8 cellular contexts compared by ENCODE assay signal in the genomic region with DNA sequence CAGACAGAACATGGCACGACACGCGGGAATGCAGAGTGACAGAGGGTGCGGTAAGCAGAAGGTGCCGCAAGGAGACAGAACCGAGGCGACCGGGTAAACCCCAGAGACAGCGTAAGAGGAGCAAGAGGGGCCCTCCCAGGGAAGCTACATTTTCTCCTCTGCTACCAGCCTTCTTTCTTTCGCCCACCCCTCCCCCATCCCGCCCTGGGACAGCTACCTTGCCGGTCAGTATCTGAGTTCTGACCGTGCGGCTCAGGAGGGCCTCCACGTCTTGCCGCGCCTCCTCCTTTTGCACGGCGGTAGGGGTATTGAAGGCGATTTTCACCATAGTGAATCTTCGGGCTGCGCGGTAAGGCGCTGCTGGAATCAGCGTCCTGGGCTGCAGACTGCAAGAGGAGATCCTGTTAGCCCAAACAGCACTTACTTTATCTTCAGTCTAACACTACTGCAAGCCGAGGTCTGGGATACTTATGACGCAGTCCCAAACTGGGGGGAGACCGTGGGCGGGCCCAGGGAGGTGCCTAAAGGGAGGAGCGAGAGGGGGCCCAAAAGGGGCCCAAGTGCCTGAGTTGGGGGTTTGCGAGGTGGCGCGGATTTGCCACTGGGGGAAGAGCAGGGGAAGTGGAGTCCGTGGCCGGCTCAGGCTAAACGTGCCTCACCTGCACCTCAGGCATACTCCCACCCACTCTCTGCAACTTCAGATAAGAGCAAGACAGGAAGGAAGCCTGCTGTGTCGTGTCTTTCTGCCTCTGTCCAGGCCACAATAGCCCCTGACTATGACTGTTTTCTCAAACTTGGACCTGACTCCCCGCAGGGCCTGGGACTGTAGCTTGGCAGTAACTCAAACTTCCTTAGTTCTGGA. TPM values are rescaled to one million over a fixed set of nuclear protein-coding genes. Genes with fewer than 3 reads are reported as not detected.
A peak's percentile ranks its signal among the peaks of the same experiment; 100 is the strongest.
DNase-seq lines count a peak whose midpoint lies in the region; ATAC-seq and TF ChIP-seq lines count a peak whose summit lies in the region.

A gene (minus strand): TSS at position 447 of the 862 bp plus-strand sequence. CDS start 119 bp downstream, at position 328.

- H3K27me3 ChIP-seq in CD8-positive, alpha-beta T cell (ENCODE audit: insufficient read depth, low read length) = no peaks in the 10 kb centered on the region
- no peaks in the 10 kb centered on the region for H3K27me3 ChIP-seq in cardiac muscle cell

- peaks cover 39% of the 10 kb centered on the region for H3K4me1 Mint-ChIP-seq in CD8-positive, alpha-beta T cell (ENCODE audit: low read depth)

- H3K27ac ChIP-seq in CD8-positive, alpha-beta T cell (ENCODE audit: low read depth, low read length) = peak within 1 kb of the TSS; percentile 94
- H3K27ac ChIP-seq in cardiac muscle cell = no peak within 1 kb of the TSS

- POLR2A ChIA-PET in CD8-positive, alpha-beta T cell (lab: Charles Lee) = interaction anchor here (1.0 to 1.3 kb wide), 3 partner anchors 50 to 1294 kb away, joined by 3 read pairs; no protein-coding TSS in a partner anchor

- H3K36me3 ChIP-seq in CD8-positive, alpha-beta T cell (ENCODE audit: insufficient read depth, low read length) = no peaks in the 10 kb centered on the region
- no peaks in the 10 kb centered on the region for H3K36me3 ChIP-seq in cardiac muscle cell

- peaks cover 23% of the 10 kb centered on the region for H3K36me3 Mint-ChIP-seq in CD8-positive, alpha-beta T cell

- no peaks in the 10 kb centered on the region for H3K9me3 Mint-ChIP-seq in CD8-positive, alpha-beta T cell

- H3K4me1 ChIP-seq in CD8-positive, alpha-beta T cell (ENCODE audit: insufficient read depth, low read length) = peaks cover 18% of the 10 kb centered on the region
- H3K4me1 ChIP-seq in cardiac muscle cell (ENCODE audit: low read depth) = peaks cover 6% of the 10 kb centered on the region

- H3K4me3 ChIP-seq in CD8-positive, alpha-beta T cell (ENCODE audit: low read depth, low read length) = peak within 1 kb of the TSS; percentile 54
- peak within 1 kb of the TSS; percentile 30 for H3K4me3 ChIP-seq in cardiac muscle cell

- peak within 1 kb of the TSS; percentile 97 for H3K27ac Mint-ChIP-seq in CD8-positive, alpha-beta T cell

- peak within 1 kb of the TSS; percentile 95 for H3K4me3 Mint-ChIP-seq in CD8-positive, alpha-beta T cell

- no peak for TF ChIP-seq CTCF in CD8-positive, alpha-beta T cell (IDR thresholded peaks at IDR 0.05)
- no peak for TF ChIP-seq CTCF in cardiac muscle cell (IDR thresholded peaks at IDR 0.05; ENCODE audit: low read depth, low read length)

- DNase-seq in CD8-positive, alpha-beta T cell = peak; percentile 27 to 76 (median 58)
- DNase-seq in Kasumi-1 (lab: John Stamatoyannopoulos, UW) = peak; percentile 63 to 76
- DNase-seq in activated T-helper 1 cell treated with anti-CD3 and anti-CD28 coated beads, Interleukin-2, amount 50 U/mL, for 16 hours (ENCODE audit: low read depth in 1 of 2, low spot score in 1 of 2) = peak; percentile 25 to 46
- DNase-seq in cardiac muscle cell (ENCODE audit: low read depth in 1 of 2, low spot score in 1 of 2) = peak; percentile 19 to 32
- peak; percentile 67 for DNase-seq in sciatic nerve (ENCODE audit: low spot score)
- no peak for DNase-seq in DMS 273 treated with DMSO at 0.1 percent for 48 hours (lab: John Stamatoyannopoulos, UW)
- no peak for DNase-seq in NCI-H226

- ATAC-seq in CD8-positive, alpha-beta T cell = peak; percentile 80
- ATAC-seq in GM21515 (IDR thresholded peaks at IDR 0.05; ENCODE audit: unreplicated experiment) (peak; percentile 62), sciatic nerve (peak; percentile 90)

- no peaks in the 10 kb centered on the region for H3K9me3 ChIP-seq in CD8-positive, alpha-beta T cell (ENCODE audit: low read length)
- no peaks in the 10 kb centered on the region for H3K9me3 ChIP-seq in cardiac muscle cell (ENCODE audit: low read depth)

- H3K27me3 Mint-ChIP-seq in CD8-positive, alpha-beta T cell (ENCODE audit: low read depth) = no peaks in the 10 kb centered on the region

- CTCF ChIA-PET in CD8-positive, alpha-beta T cell (lab: Charles Lee) = no interaction called here

- intact Hi-C loops in CD8-positive, alpha-beta T cell (cut with DNase I, micrococcal nuclease) = loop anchor here (2.0 to 10.0 kb wide), 5 partner anchors 46 to 412 kb away; a partner anchor contains a TSS
- intact Hi-C loops in sciatic nerve (cut with DNase I) = no loop called here

RNA-seq across cellular contexts. Expression of the gene that starts here (rescaled TPM):
- 100 to 1,000 TPM; 123 to 125 TPM for total RNA-seq in CD8-positive, alpha-beta T cell
- total RNA-seq in cardiac muscle cell = 12.9 and 14.7 TPM in 2 replicates
- polyA plus RNA-seq in cardiac muscle cell = 20.8 and 24.1 TPM in 2 replicates
- 111 TPM for total RNA-seq in sciatic nerve

Comparison
In these comparisons a context has a peak if more than half of its experiments do, and no peak if none do; other contexts are left out.
1. DNase-seq: peak in CD8-positive, alpha-beta T cell (7 of 7), Kasumi-1 (2 of 2), activated T-helper 1 cell treated with anti-CD3 and anti-CD28 coated beads, Interleukin-2, amount 50 U/mL, for 16 hours (2 of 2), cardiac muscle cell (2 of 2) and sciatic nerve (single experiment); none in DMS 273 treated with DMSO at 0.1 percent for 48 hours (single experiment) and NCI-H226 (single experiment).
2. Peak in every context shown above with its lines, with median percentiles within 50 percentile points of each other: ATAC-seq.